Comparison of ENCODE assay signal across 5 cellular contexts in genomic region chr16:24849641-24850040, GRCh38. TPM values are rescaled to one million over a fixed set of nuclear protein-coding genes. Genes with fewer than 3 reads are reported as not detected.
"Had no signal": no experiment of that assay in that cellular context is flagged by ENCODE, and none has a peak within 500 bp of the region (broad histone marks: within the 10 kb centered on the region; RNA-seq: fewer than 3 reads in every experiment).

No MANE protein-coding gene starts in this region.

- FAIRE-seq: H1, H54, HTR-8/SVneo had no signal

- H3K4me3 ChIP-seq: GM23338 had no signal

- DNase-seq: H9 had no signal

- ATAC-seq: GM23338 had no signal

- H3K4me2 ChIP-seq: GM23338 had no signal

- H2AFZ ChIP-seq: GM23338 had no signal

RNA-seq across cellular contexts. Expression of gene SLC5A11, which starts 3.9 kb away (rescaled TPM):
- polyA plus RNA-seq: GM23338 had no signal
